Comparison of ENCODE assay signal across 8 cellular contexts in genomic region chr15:23039151-23039916, GRCh38. TPM values are rescaled to one million over a fixed set of nuclear protein-coding genes. Genes with fewer than 3 reads are reported as not detected.
DNase-seq lines count a peak whose midpoint lies in the region; ATAC-seq and TF ChIP-seq lines count a peak whose summit lies in the region.

Gene TUBGCP5, minus strand, starts transcription at chr15:23039569. Its CDS starts 26 bp downstream, at chr15:23039543.

- intact Hi-C loops in left ventricle myocardium inferior (cut with micrococcal nuclease), result no loop called here
- intact Hi-C loops in upper lobe of right lung (cut with DNase I), result no loop called here

- H3K4me1 ChIP-seq in left ventricle myocardium inferior (peaks cover 22% of the 10 kb centered on the region), upper lobe of right lung (peaks cover 8% of the 10 kb centered on the region)

- peak; percentile 86 for ATAC-seq in HG02884 (IDR thresholded peaks at IDR 0.05; ENCODE audit: unreplicated experiment)
- ATAC-seq in upper lobe of right lung, result peak; percentile 97

- H3K27ac ChIP-seq in left ventricle myocardium inferior (replicated peaks) (peak within 1 kb of the TSS; percentile 86), upper lobe of right lung (peak within 1 kb of the TSS; percentile 86)

- H3K9me3 ChIP-seq in left ventricle myocardium inferior (replicated peaks) (no peaks in the 10 kb centered on the region), upper lobe of right lung (no peaks in the 10 kb centered on the region)

- H3K36me3 Mint-ChIP-seq in progenitor cell of endocrine pancreas (ENCODE audit: insufficient read depth), result peaks cover 6% of the 10 kb centered on the region

- H3K4me3 ChIP-seq in left ventricle myocardium inferior (peak within 1 kb of the TSS; percentile 74), upper lobe of right lung (peak within 1 kb of the TSS; percentile 69)

- peaks cover 6% of the 10 kb centered on the region for H3K4me1 Mint-ChIP-seq in progenitor cell of endocrine pancreas (ENCODE audit: low read depth)

- TF ChIP-seq CTCF in left ventricle myocardium inferior (IDR thresholded peaks at IDR 0.05; ENCODE audit: borderline replicate concordance) (peak; percentile 69), progenitor cell of endocrine pancreas (IDR thresholded peaks at IDR 0.05; ENCODE audit: unreplicated experiment) (peak; percentile 37), upper lobe of right lung (IDR thresholded peaks at IDR 0.05) (peak; percentile 35)

- no peaks in the 10 kb centered on the region for H3K27me3 ChIP-seq in left ventricle myocardium inferior (ENCODE audit: low read depth)
- H3K27me3 ChIP-seq in upper lobe of right lung, result no peaks in the 10 kb centered on the region

- peak; percentile 98 for TF ChIP-seq POLR2A in GM15510 (IDR thresholded peaks at IDR 0.05; ENCODE audit: borderline replicate concordance, extremely low read depth, insufficient read length)

- no peaks in the 10 kb centered on the region for H3K9me3 Mint-ChIP-seq in progenitor cell of endocrine pancreas (ENCODE audit: low read depth)

- H3K4me3 Mint-ChIP-seq in progenitor cell of endocrine pancreas (ENCODE audit: low read depth), result peak within 1 kb of the TSS; percentile 88

- H3K27ac Mint-ChIP-seq in progenitor cell of endocrine pancreas, result peak within 1 kb of the TSS; percentile 96

- DNase-seq in NCI-H146 treated with DMSO at 0.1 percent for 48 hours (lab: John Stamatoyannopoulos, UW; ENCODE audit: unreplicated experiment) (peak; percentile 66), T-helper 1 cell (peak; percentile 93 to 98 (median 96)), amniotic epithelial cell (ENCODE audit: low read depth) (peak; percentile 96), left ventricle myocardium inferior (peak; percentile 98), progenitor cell of endocrine pancreas (ENCODE audit: low spot score, unreplicated experiment) (peak; percentile 99), upper lobe of right lung (peak; percentile 99)

- no peaks in the 10 kb centered on the region for H3K27me3 Mint-ChIP-seq in progenitor cell of endocrine pancreas

- peaks cover 25% of the 10 kb centered on the region for H3K36me3 ChIP-seq in left ventricle myocardium inferior
- peaks cover 12% of the 10 kb centered on the region for H3K36me3 ChIP-seq in upper lobe of right lung

RNA-seq across cellular contexts. Expression of gene TUBGCP5, which starts in this region (rescaled TPM):
- 11.3 TPM for total RNA-seq in left ventricle myocardium inferior
- 22.5 and 24.3 TPM in 2 replicates for total RNA-seq in progenitor cell of endocrine pancreas
- 19.2 TPM for total RNA-seq in upper lobe of right lung

Comparison
In these comparisons a context has a peak if more than half of its experiments do, and no peak if none do; other contexts are left out.
1. Peak in every context shown above with its lines: DNase-seq, ATAC-seq, H3K4me3 ChIP-seq and H3K27ac ChIP-seq.